In the genomic region with DNA sequence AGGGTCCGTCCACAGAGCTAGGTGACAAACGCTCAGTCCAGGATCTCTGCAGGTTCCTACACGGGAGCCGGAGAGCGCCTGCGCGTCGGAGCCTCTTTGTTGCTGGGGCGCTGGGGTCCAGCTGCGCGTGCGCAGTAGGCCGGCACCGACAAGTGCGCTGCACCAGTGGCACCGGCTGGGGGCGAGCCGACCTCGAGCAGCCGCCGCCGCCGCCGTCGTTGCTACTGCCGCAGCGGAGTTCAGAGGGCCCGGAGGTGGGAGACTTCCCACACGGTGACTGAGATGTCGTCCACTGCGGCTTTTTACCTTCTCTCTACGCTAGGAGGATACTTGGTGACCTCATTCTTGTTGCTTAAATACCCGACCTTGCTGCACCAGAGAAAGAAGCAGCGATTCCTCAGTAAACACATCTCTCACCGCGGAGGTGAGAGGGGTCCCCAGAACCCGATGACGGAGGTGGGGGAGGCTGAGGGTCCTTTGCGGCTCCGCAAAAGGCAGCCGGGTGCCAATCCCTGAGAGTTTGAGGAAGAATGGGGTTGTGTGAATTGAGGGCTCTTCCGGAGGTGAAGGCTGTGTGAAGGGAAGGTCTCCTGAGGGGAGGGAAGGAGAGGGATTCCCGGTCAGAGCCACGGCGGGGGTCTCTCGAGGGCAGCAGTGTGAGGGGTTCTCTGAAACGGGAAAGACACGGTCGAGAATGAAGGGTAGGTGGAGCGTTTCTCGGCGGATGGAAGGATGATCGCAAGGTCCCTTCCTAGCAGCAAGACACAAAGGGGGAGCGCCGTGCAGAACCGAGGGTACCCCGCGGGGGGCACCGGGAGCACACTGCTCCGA, we compare ENCODE assay signal across 8 cellular contexts. TPM values are rescaled to one million over a fixed set of nuclear protein-coding genes. Genes with fewer than 3 reads are reported as not detected.
DNase-seq lines count a peak whose midpoint lies in the region; ATAC-seq, FAIRE-seq and TF ChIP-seq lines count a peak whose summit lies in the region.

A gene (plus strand): TSS at position 184 of the 831 bp plus-strand sequence. CDS start 99 bp downstream, at position 283.

- in situ Hi-C loops in G401 (cut with HindIII; ENCODE audit: low sequenced_read_pairs): no loop called here

- DNase-seq in G401 (ENCODE audit: low spot score) (peak; percentile 95), H54 (ENCODE audit: insufficient read length, low spot score) (peak; percentile 97), LNCaP clone FGC (ENCODE audit: low read depth) (peak; percentile 80), RPMI8226 (peak; percentile 98), fibroblast of the conjunctiva (ENCODE audit: low read depth) (peak; percentile 89)
- peak; percentile 97 for DNase-seq in activated T-helper 9 cell treated with anti-CD3 and anti-CD28 coated beads, Interleukin-2, amount 50 U/mL, for 16 hours (ENCODE audit: low read depth)
- DNase-seq in stimulated activated naive CD8-positive, alpha-beta T cell treated with anti-CD3 and anti-CD28 coated beads, Interleukin-15, Interleukin-2, amounts not matched to agents 100 U/mL and 50 U/mL, for 24 hours: peak; percentile 98

- peak; percentile 99 for ATAC-seq in stimulated activated naive CD8-positive, alpha-beta T cell treated with anti-CD3 and anti-CD28 coated beads, Interleukin-15, Interleukin-2, amounts not matched to agents 100 U/mL and 50 U/mL, for 24 hours

- no peaks in the 10 kb centered on the region for H3K36me3 Mint-ChIP-seq in nephron (ENCODE audit: low read depth)

- peak within 1 kb of the TSS; percentile 60 to 95 (median 94) for H3K27ac Mint-ChIP-seq in nephron

- no peaks in the 10 kb centered on the region for H3K27me3 Mint-ChIP-seq in nephron (ENCODE audit: low read depth)

- peak within 1 kb of the TSS; percentile 98 for H3K4me3 ChIP-seq in LNCaP clone FGC (ENCODE audit: low read depth, low read length)

- peak; percentile 68 for FAIRE-seq in H54 (lab: Jason Lieb, UNC)

- H3K4me3 Mint-ChIP-seq in nephron: peak within 1 kb of the TSS; percentile 96 to 98 (median 98)

- H3K9me3 Mint-ChIP-seq in nephron: no peaks in the 10 kb centered on the region

- TF ChIP-seq CTCF in LNCaP clone FGC (IDR thresholded peaks at IDR 0.05; ENCODE audit: control insufficient read depth, extremely low read depth, insufficient read depth): peak; percentile 96
- peak; percentile 66 to 76 (median 74) for TF ChIP-seq CTCF in nephron (IDR thresholded peaks at IDR 0.05; ENCODE audit: unreplicated experiment in 3 of 3)

- peaks cover 12% of the 10 kb centered on the region for H3K4me1 Mint-ChIP-seq in nephron

- TF ChIP-seq POLR2A in H54 (IDR thresholded peaks at IDR 0.05; ENCODE audit: low read depth, low read length): no peak

RNA-seq across cellular contexts. Expression of the gene that starts here (rescaled TPM):
- 0.92 and 3.6 TPM in 2 replicates for total RNA-seq in G401 (2014; rRNA removed; shearing (Covaris generic))

Comparison
In these comparisons a context has a peak if more than half of its experiments do, and no peak if none do; other contexts are left out.
1. Peak in every context shown above with its lines: DNase-seq, ATAC-seq and H3K4me3 ChIP-seq.